In the genomic region with DNA sequence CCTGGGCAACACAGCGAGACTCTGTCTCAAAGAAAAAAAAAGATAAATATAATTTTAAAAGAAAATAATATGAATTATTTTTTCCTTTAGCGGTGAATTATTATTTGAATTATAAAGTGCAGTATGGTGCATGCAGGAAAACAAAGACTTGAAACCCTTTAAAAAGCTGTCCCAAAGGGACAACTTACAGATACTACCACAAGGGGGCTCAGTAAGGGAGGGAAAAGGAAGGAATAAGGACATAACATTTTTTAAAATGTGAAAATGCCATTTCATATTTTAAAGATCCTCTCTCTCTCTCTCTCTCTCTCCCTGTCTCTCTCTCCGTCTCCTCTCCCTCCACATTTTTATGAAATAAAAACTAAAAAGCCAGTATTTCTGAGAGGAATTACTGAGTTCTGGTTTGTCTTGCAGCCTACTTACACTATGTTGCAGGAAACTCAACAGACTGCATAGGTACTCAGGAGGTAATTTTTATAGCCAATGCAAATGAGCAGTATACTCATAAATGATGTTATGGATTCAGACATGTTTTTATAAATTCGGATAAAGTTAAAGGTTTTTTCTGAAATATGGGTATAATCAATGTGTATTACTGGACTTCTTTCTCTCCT, we compare ENCODE assay signal across 8 cellular contexts.
A peak's percentile ranks its signal among the peaks of the same experiment; 100 is the strongest.
DNase-seq lines count a peak whose midpoint lies in the region; ATAC-seq and TF ChIP-seq lines count a peak whose summit lies in the region.

No MANE protein-coding gene starts in this region.

- H3K36me3 ChIP-seq in A673 (ENCODE audit: insufficient read depth, low read length, poor library complexity, severe bottlenecking) (no peaks in the 10 kb centered on the region), uterus (no peaks in the 10 kb centered on the region), testis (ENCODE audit: low read depth, missing control alignments) (no peaks in the 10 kb centered on the region)

- H3K4me3 ChIP-seq in A673 (ENCODE audit: low read depth, low read length, poor library complexity, severe bottlenecking) (no peak overlapping the region), GM12875 (ENCODE audit: low read depth, low read length) (no peak overlapping the region), uterus (no peak overlapping the region), testis (no peak overlapping the region)

- 57 to 59% methylated on average over 4 of the region's 4 CpGs for WGBS in testis, 2 donors

- no peak for TF ChIP-seq POLR2A in uterus (IDR thresholded peaks at IDR 0.05)
- TF ChIP-seq POLR2A in testis (IDR thresholded peaks at IDR 0.05) = no peak

- POLR2A ChIA-PET in A673 (lab: Charles Lee; ENCODE audit: low non-redundant PET) = no interaction called here

- intact Hi-C loops in A673 (cut with micrococcal nuclease; ENCODE audit: unreplicated experiment) = loop anchor here (1.0 to 5.0 kb wide), 4 partner anchors 40 to 1630 kb away; no protein-coding TSS in a partner anchor
- intact Hi-C loops in uterus (cut with DNase I; ENCODE audit: low total_unique reads) = no loop called here
- intact Hi-C loops in testis (cut with DNase I; ENCODE audit: low total_unique reads) = no loop called here

- ATAC-seq in HG03558 (IDR thresholded peaks at IDR 0.05; ENCODE audit: extremely low read depth, unreplicated experiment) = peak; percentile 53
- peak; percentile 56 for ATAC-seq in foreskin keratinocyte

- DNase-seq in A673 (ENCODE audit: low spot score) = peak; percentile 76
- peak; percentile 27 for DNase-seq in SHP77 treated with DMSO at 0.1 percent for 48 hours (lab: John Stamatoyannopoulos, UW)
- DNase-seq in foreskin keratinocyte = peak in 1 of 2 donors; percentile 32
- no peak for DNase-seq in uterus
- no peak for DNase-seq in hippocampal formation (lab: John Stamatoyannopoulos, UW)
- no peak for DNase-seq in testis

- H3K4me1 ChIP-seq in A673 (ENCODE audit: insufficient read depth, low read length, poor library complexity, severe bottlenecking) (peaks cover 22% of the 10 kb centered on the region), foreskin keratinocyte (no peaks in the 10 kb centered on the region), uterus (no peaks in the 10 kb centered on the region), testis (no peaks in the 10 kb centered on the region)

- BruUV-seq in A673 (replicated peaks; lab: Mats Ljungman, UMichigan) = no TSS peak

- CTCF ChIA-PET in A673 (lab: Charles Lee) = no interaction called here

- H3K9me3 ChIP-seq in A673 (ENCODE audit: low read depth, low read length, poor library complexity, severe bottlenecking) = no peaks in the 10 kb centered on the region
- H3K9me3 ChIP-seq in uterus = no peaks in the 10 kb centered on the region
- H3K9me3 ChIP-seq in testis = no peaks in the 10 kb centered on the region

- H3K27me3 ChIP-seq in A673 (replicated peaks; ENCODE audit: insufficient read depth, low read depth, low read length, poor library complexity) (no peaks in the 10 kb centered on the region), foreskin keratinocyte (peaks cover 11% of the 10 kb centered on the region), uterus (no peaks in the 10 kb centered on the region), testis (no peaks in the 10 kb centered on the region)

- TF ChIP-seq CTCF in A673 (conservative IDR thresholded peaks at IDR 0.05; ENCODE audit: low read depth, low read length) (peak; percentile 72), GM12875 (IDR thresholded peaks at IDR 0.05; ENCODE audit: borderline replicate concordance, insufficient read depth, low read depth, low read length) (peak; percentile 37; the same call in 1 of the 2 replicates), foreskin keratinocyte (conservative IDR thresholded peaks at IDR 0.05) (peak; percentile 73), uterus (IDR thresholded peaks at IDR 0.05) (peak; percentile 14 to 25 (median 16)), testis (IDR thresholded peaks at IDR 0.05) (peak in 1 of 3 experiments; percentile 75)

- H3K27ac ChIP-seq in A673 (ENCODE audit: low read depth, low read length, poor library complexity, severe bottlenecking) = no peak overlapping the region
- no peak overlapping the region for H3K27ac ChIP-seq in foreskin keratinocyte
- H3K27ac ChIP-seq in uterus = no peak overlapping the region
- no peak overlapping the region for H3K27ac ChIP-seq in testis

Comparison
In these comparisons a context has a peak if more than half of its experiments do, and no peak if none do; other contexts are left out.
1. DNase-seq: peak in A673 (single experiment) and SHP77 treated with DMSO at 0.1 percent for 48 hours (single experiment); none in uterus (0 of 2), hippocampal formation (0 of 2) and testis (single experiment).